29 cellular contexts compared by ENCODE assay signal in the genomic region with DNA sequence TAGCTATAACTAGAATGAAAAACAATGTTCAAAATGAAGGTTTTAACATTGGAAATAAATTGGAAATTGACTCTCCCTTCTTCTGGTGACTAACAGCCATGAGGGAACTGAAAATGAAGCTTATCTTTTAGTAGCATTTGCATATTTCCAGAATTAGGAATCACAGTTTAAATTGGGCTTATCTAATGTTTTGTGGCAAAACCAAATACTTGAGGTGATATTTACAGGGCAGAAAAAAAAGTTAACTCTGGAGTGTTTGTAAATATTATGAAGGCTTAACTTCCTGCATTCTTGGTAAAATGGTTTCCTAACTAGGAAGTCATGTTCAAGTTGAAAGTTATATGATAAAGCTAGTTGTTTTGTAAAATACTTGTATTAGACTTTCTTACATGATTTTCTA.
"Had no signal": no experiment of that assay in that cellular context is flagged by ENCODE, and none has a peak within 500 bp of the region (broad histone marks: within the 10 kb centered on the region; RNA-seq: fewer than 3 reads in every experiment).

No MANE protein-coding gene starts in this region.

- H3K4me3 ChIP-seq: ascending aorta, body of pancreas, breast epithelium had no signal

- H3K36me3 ChIP-seq: ascending aorta, breast epithelium had no signal

- H3K27me3 ChIP-seq: ascending aorta had no signal

- H3K9me3 ChIP-seq: ascending aorta, body of pancreas, breast epithelium had no signal

- H3K4me1 ChIP-seq: ascending aorta, body of pancreas, breast epithelium had no signal

- H3K27ac ChIP-seq: ascending aorta, body of pancreas, breast epithelium, VCaP had no signal

- ATAC-seq: activated CD8-positive, alpha-beta T cell treated with anti-CD3 and anti-CD28 coated beads for 36 hours; activated T-cell treated with anti-CD3 and anti-CD28 coated beads, Interleukin-2, amount 50 U/mL, for 72 hours; body of pancreas had no signal

- DNase-seq: activated B cell treated with CpG ODN at 0.5 μM for 24 hours; activated CD4-positive, alpha-beta T cell treated with anti-CD3 and anti-CD28 coated beads for 1 hour; activated CD4-positive, alpha-beta T cell treated with anti-CD3 and anti-CD28 coated beads for 48 hours; activated CD4-positive, alpha-beta T cell treated with anti-CD3 and anti-CD28 coated beads, Interleukin-2, amount 50 U/mL, for 4 hours; activated CD8-positive, alpha-beta T cell treated with anti-CD3 and anti-CD28 coated beads for 36 hours; activated gamma-delta T cell; activated naive CD4-positive, alpha-beta T cell treated with Interleukin-2 at 50 U/mL for 16 hours; activated naive CD8-positive, alpha-beta T cell treated with anti-CD3 and anti-CD28 coated beads, Interleukin-2, amount 10 ng/mL, durations not matched to agents 7 days and 5 days; activated T-cell treated with anti-CD3 and anti-CD28 coated beads, Interleukin-2, amount 50 U/mL, for 1 hour; activated T-cell treated with anti-CD3 and anti-CD28 coated beads, Interleukin-2, amount 50 U/mL, for 72 hours; amygdala; body of pancreas; KG1; NCI-H1694; NCI-H1930; NCI-H2081 treated with DMSO at 0.1 percent for 48 hours; NCI-H345; NCI-H524 treated with DMSO at 0.1 percent for 48 hours; NCI-H748 treated with DMSO at 0.1 percent for 48 hours; NK-92 treated with Interleukin-12 subunit alpha and Interleukin-12 subunit beta, amount 100 ng/mL, for 24 hours; OCI-M1; Right ventricle myocardium superior; SW 1271; T-helper 1 cell; T-helper 2 cell; T-helper 9 cell had no signal
